Comparison of ENCODE assay signal across 11 cellular contexts in the genomic region with DNA sequence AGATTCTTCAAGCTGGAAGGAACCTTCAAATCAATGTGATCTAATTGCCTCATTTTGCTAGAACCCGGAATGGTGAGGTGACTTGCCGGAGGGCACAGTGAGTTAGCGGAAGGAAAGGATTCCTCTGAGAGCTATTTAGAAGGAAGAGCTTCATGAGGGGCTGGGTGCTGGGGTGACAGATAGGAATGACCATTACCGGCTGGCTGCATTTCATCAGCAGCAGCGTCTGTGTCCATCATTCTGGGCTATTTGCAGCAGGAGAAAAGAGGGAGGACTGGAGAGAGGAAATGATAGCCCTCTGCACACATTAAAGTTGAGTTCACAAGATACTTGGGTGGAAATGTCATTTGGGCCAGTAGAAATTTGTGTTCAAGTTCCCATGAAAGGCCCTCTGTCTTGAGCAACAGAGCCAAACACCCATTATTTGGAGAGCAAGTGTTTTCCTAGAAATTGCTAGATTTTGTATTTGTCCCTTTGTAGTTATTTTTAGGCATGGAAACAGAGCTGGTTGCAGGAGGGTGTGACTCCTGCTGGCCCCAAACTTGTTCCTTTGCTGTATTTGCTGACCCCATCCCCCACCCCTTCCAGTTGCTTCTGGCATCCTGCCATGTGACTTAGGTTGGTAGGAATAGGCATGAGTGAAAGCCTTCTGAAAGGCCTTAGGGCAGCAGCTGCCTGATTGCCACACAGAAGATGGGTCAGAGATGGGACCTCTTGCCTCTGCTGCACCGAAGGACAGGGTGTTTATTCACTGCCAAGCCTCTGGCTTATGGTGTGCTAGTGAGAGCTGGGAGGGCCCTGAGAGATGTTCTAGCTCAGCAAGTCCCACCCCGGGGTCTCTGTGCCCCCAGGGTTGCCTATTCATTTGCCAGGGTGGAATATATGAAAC.
DNase-seq lines count a peak whose midpoint lies in the region; ATAC-seq and TF ChIP-seq lines count a peak whose summit lies in the region.
"Had no signal": no experiment of that assay in that cellular context is flagged by ENCODE, and none has a peak within 500 bp of the region (broad histone marks: within the 10 kb centered on the region; RNA-seq: fewer than 3 reads in every experiment).

No MANE protein-coding gene starts in this region.

- no peaks in the 10 kb centered on the region for H3K36me3 Mint-ChIP-seq in GM23338 (ENCODE audit: low read depth)

- no peak overlapping the region for H3K4me2 ChIP-seq in GM23338

- H3K27me3 Mint-ChIP-seq in GM23338 (ENCODE audit: insufficient read depth, low read depth, poor library complexity) = no peaks in the 10 kb centered on the region

- no peaks in the 10 kb centered on the region for H3K9me3 ChIP-seq in RWPE2 (ENCODE audit: severe bottlenecking)

- H3K4me3 ChIP-seq in GM23338 (no peak overlapping the region), RWPE2 (ENCODE audit: severe bottlenecking) (no peak overlapping the region), lower leg skin (ENCODE audit: low read depth, poor library complexity, severe bottlenecking) (no peak overlapping the region)

- no peaks in the 10 kb centered on the region; the same call in 1 of the 2 replicates for H3K9me2 ChIP-seq in GM23338 (ENCODE audit: insufficient read depth)

- no peak for TF ChIP-seq POLR2A in lower leg skin (IDR thresholded peaks at IDR 0.05)

- peaks cover 16% of the 10 kb centered on the region for H3K4me1 ChIP-seq in GM23338 (ENCODE audit: insufficient read depth)
- peaks cover 30% of the 10 kb centered on the region for H3K4me1 ChIP-seq in RWPE2 (ENCODE audit: insufficient read depth, poor library complexity, severe bottlenecking)

- no peaks in the 10 kb centered on the region for H3F3A ChIP-seq in GM23338 (replicated peaks; ENCODE audit: low read depth)

- H2AFZ ChIP-seq in GM23338 = no peak overlapping the region

- H3K4me1 Mint-ChIP-seq in GM23338 = peaks cover 28% of the 10 kb centered on the region

- DNase-seq in GM23338 (ENCODE audit: low spot score) = no peak
- no peak for DNase-seq in RWPE2 (ENCODE audit: low spot score)
- peak; percentile 92 for DNase-seq in foreskin melanocyte
- peak; percentile 61 for DNase-seq in renal cortical epithelial cell (ENCODE audit: low read depth)
- DNase-seq in lower leg skin (ENCODE audit: low spot score in 2 of 2) = no peak
- DNase-seq in GM03348 (ENCODE audit: low spot score) = no peak
- DNase-seq in stimulated activated naive CD4-positive, alpha-beta T cell (lab: John Stamatoyannopoulos, UW) = no peak
- DNase-seq: activated CD4-positive, CD25-positive, alpha-beta regulatory T cell; activated effector memory CD4-positive, alpha-beta T cell treated with anti-CD3 and anti-CD28 coated beads, Interleukin-2, amount 50 U/mL, for 16 hours; effector memory CD4-positive, alpha-beta T cell; GDM1 had no signal

- no peaks in the 10 kb centered on the region for H3K79me2 ChIP-seq in GM23338 (replicated peaks; ENCODE audit: insufficient read depth)

- no peak overlapping the region for H3K27ac ChIP-seq in GM23338 (ENCODE audit: low read depth)
- H3K27ac ChIP-seq in RWPE2 (ENCODE audit: poor library complexity, severe bottlenecking) = peak overlapping the region; percentile 49

- peak overlapping the region; percentile 18; the same call in 1 of the 2 replicates for H3K27ac Mint-ChIP-seq in GM23338

- TF ChIP-seq CTCF in GM23338 (conservative IDR thresholded peaks at IDR 0.05; ENCODE audit: low read depth in 2 of 2) (no peak), RWPE2 (IDR thresholded peaks at IDR 0.05; ENCODE audit: poor library complexity, severe bottlenecking) (no peak), lower leg skin (IDR thresholded peaks at IDR 0.05) (no peak)

- WGBS in lower leg skin, 2 donors = 69 to 78% methylated on average over 7 of the region's 7 CpGs

- H3K4me3 Mint-ChIP-seq in GM23338 = no peak overlapping the region

- H3K9me3 Mint-ChIP-seq in GM23338 = no peaks in the 10 kb centered on the region

- peaks cover 4% of the 10 kb centered on the region; the same call in 1 of the 2 replicates for H4K20me1 ChIP-seq in GM23338 (replicated peaks; ENCODE audit: insufficient read depth)

- ATAC-seq in GM23338 (no peak), RWPE2 (ENCODE audit: low read depth) (peak; percentile 85)

- H3K36me3 ChIP-seq in GM23338 (ENCODE audit: insufficient read depth) (no peaks in the 10 kb centered on the region), RWPE2 (ENCODE audit: low read depth) (no peaks in the 10 kb centered on the region)

- intact Hi-C loops in lower leg skin (cut with DNase I; ENCODE audit: low total_unique reads) = no loop called here

- H3K27me3 ChIP-seq in GM23338 (ENCODE audit: insufficient read depth) = no peaks in the 10 kb centered on the region
- H3K27me3 ChIP-seq in RWPE2 (ENCODE audit: insufficient read depth, poor library complexity, severe bottlenecking) = no peaks in the 10 kb centered on the region

TF ChIP-seq in GM23338, 12 proteins besides CTCF, POLR2A, EP300 and RAD21:
- TF ChIP-seq ZNF331 (CRISPR knock-in tag; IDR thresholded peaks at IDR 0.05; ENCODE audit: low read depth) = no peak
- TF ChIP-seq NANOG (IDR thresholded peaks at IDR 0.05; ENCODE audit: borderline replicate concordance) = no peak
- TF ChIP-seq ETS1 (IDR thresholded peaks at IDR 0.05) = no peak
- TF ChIP-seq JUNB (IDR thresholded peaks at IDR 0.05; ENCODE audit: unreplicated experiment) = no peak
- no peak for TF ChIP-seq STAT1 (IDR thresholded peaks at IDR 0.05; ENCODE audit: unreplicated experiment)

Comparison
In these comparisons a context has a peak if more than half of its experiments do, and no peak if none do; other contexts are left out.
1. DNase-seq: peak in foreskin melanocyte (single experiment) and renal cortical epithelial cell (single experiment); none in GM23338 (single experiment), RWPE2 (single experiment), lower leg skin (0 of 2), GM03348 (single experiment) and stimulated activated naive CD4-positive, alpha-beta T cell (0 of 6).